Comparison of ENCODE assay signal across 1 cellular context in genomic region chr4:108416831-108417230, GRCh38.
TF ChIP-seq lines count a peak whose summit lies in the region.

No MANE protein-coding gene starts in this region.

TF ChIP-seq in K562, 482 proteins besides CTCF, POLR2A, EP300 and RAD21:
- no peak for TF ChIP-seq BMI1 (IDR thresholded peaks at IDR 0.05; ENCODE audit: low read length)
- TF ChIP-seq NFIC (IDR thresholded peaks at IDR 0.05), result peak; percentile 65
